ENCODE assay signal across 1 cellular context in the genomic region with DNA sequence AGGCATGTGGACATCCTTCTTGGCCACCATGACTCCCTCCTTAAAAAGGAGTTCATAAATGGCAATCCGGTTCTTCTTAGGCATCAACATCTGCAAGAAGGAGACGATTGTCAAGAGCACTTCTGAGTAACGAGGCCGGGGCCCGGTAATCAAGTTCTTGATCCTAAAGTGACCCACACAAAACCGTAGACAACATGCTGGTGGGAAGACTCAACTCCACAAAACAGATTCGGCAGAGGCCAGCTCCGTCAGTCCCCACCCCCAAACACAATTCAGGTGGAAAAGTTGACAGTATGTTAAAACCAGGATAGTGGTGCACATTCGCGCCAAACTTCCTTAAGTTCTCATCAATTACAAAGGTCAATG.
TF ChIP-seq lines count a peak whose summit lies in the region.

No MANE protein-coding gene starts in this region.

TF ChIP-seq in K562, 482 proteins besides CTCF, POLR2A, EP300 and RAD21:
- TF ChIP-seq SIN3A (IDR thresholded peaks at IDR 0.05; ENCODE audit: borderline replicate concordance in 2 of 2, control insufficient read depth in 1 of 2, low read depth in 2 of 2, low read length in 2 of 2), result peak in 1 of 2 experiments; percentile 35; a peak in 1 of 4 replicates
- TF ChIP-seq NFIX (CRISPR knock-in tag; IDR thresholded peaks at IDR 0.05; ENCODE audit: low read depth), result no peak
- peak; percentile 42; the same call in 1 of the 2 replicates for TF ChIP-seq AFF4 (CRISPR knock-in tag; IDR thresholded peaks at IDR 0.05)
- no peak for TF ChIP-seq ZFX (CRISPR knock-in tag; IDR thresholded peaks at IDR 0.05)
- TF ChIP-seq MIER1 (IDR thresholded peaks at IDR 0.05; ENCODE audit: low read depth), result 0 out of 2 replicates have a peak, but pooled peaks have one; percentile 1
- peak; percentile 9 for TF ChIP-seq KDM5B (IDR thresholded peaks at IDR 0.05; ENCODE audit: insufficient replicate concordance, low read depth, low read length)
- no peak for TF ChIP-seq RBFOX2 (IDR thresholded peaks at IDR 0.05; ENCODE audit: low read depth, low read length)
- no peak for TF ChIP-seq ZNF354B (CRISPR knock-in tag; IDR thresholded peaks at IDR 0.05)
- TF ChIP-seq SAFB2 (IDR thresholded peaks at IDR 0.05; ENCODE audit: borderline replicate concordance, low read depth, low read length, severe bottlenecking), result no peak
- TF ChIP-seq COPS2 (conservative IDR thresholded peaks at IDR 0.05), result no peak
- TF ChIP-seq ZNF740 (CRISPR knock-in tag; IDR thresholded peaks at IDR 0.05), result 0 out of 2 replicates have a peak, but pooled peaks have one; percentile 28
- TF ChIP-seq ZNF740 (tag; IDR thresholded peaks at IDR 0.05), result no peak
- TF ChIP-seq CXXC5 (CRISPR knock-in tag; IDR thresholded peaks at IDR 0.05), result no peak
- no peak for TF ChIP-seq HCFC1 (IDR thresholded peaks at IDR 0.05; ENCODE audit: low read depth, low read length)
- no peak for TF ChIP-seq ZNF311 (CRISPR knock-in tag; IDR thresholded peaks at IDR 0.05)
- no peak for TF ChIP-seq HDAC3 (IDR thresholded peaks at IDR 0.05; ENCODE audit: borderline replicate concordance, partially characterized antibody)
- TF ChIP-seq HNRNPLL (IDR thresholded peaks at IDR 0.05; ENCODE audit: low read depth, low read length, poor library complexity, severe bottlenecking), result peak; percentile 2
- TF ChIP-seq ZNF263 (CRISPR knock-in tag; IDR thresholded peaks at IDR 0.05; ENCODE audit: borderline replicate concordance), result 0 out of 2 replicates have a peak, but pooled peaks have one; percentile 44
